ENCODE assay signal across 18 cellular contexts in the genomic region with DNA sequence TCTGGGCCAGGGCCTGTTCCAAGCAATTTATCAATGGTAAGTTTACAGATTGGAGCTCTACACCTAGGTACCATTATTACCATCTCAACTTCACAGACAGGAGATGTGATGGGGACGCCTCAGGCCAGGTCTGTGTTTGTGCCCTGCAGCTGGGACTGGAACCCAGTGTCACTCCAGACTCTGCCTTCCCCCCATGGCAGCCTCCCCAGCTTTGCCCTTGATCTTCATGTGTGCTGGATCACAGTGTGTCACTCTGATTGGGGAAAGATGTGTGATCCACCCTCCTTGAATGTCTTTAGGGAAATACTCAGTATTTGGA. TPM values are rescaled to one million over a fixed set of nuclear protein-coding genes. Genes with fewer than 3 reads are reported as not detected.
A peak's percentile ranks its signal among the peaks of the same experiment; 100 is the strongest.
DNase-seq lines count a peak whose midpoint lies in the region; ATAC-seq, FAIRE-seq and TF ChIP-seq lines count a peak whose summit lies in the region.
"Had no signal": no experiment of that assay in that cellular context is flagged by ENCODE, and none has a peak within 500 bp of the region (broad histone marks: within the 10 kb centered on the region; RNA-seq: fewer than 3 reads in every experiment).

No MANE protein-coding gene starts in this region.

- no peak for FAIRE-seq in H54 (lab: Jason Lieb, UNC)
- FAIRE-seq: TTC549 had no signal

- H3K4me1 ChIP-seq in esophagus muscularis mucosa = peaks cover 46 to 59% (median 55%) of the 10 kb centered on the region in 4 donors
- H3K4me1 ChIP-seq in skeletal muscle tissue (ENCODE audit: control insufficient read depth in 3 of 3, insufficient read depth in 3 of 3, low read length in 3 of 3) = peaks cover 45 to 50% (median 46%) of the 10 kb centered on the region in 3 donors

- peak overlapping the region; percentile 10 for H3K4me3 ChIP-seq in GM12875 (ENCODE audit: low read depth, low read length)
- no peak overlapping the region for H3K4me3 ChIP-seq in esophagus muscularis mucosa
- peak overlapping the region in 2 of 3 donors; percentile 44 to 52 for H3K4me3 ChIP-seq in skeletal muscle tissue (ENCODE audit: low read length in 3 of 3)
- H3K4me3 ChIP-seq: PC-9 had no signal

- H3K27ac ChIP-seq in esophagus muscularis mucosa (replicated peaks in 1 of 4) (peak overlapping the region; percentile 62 to 78 (median 70)), skeletal muscle tissue (ENCODE audit: low read depth, low read length) (peak overlapping the region; percentile 90)
- H3K27ac ChIP-seq: PC-9 had no signal

- peaks cover 0 to 5% (median 2%) of the 10 kb centered on the region in 4 donors for H3K9me3 ChIP-seq in esophagus muscularis mucosa
- H3K9me3 ChIP-seq in skeletal muscle tissue (ENCODE audit: control insufficient read depth in 3 of 3, low read length in 3 of 3) = no peaks in the 10 kb centered on the region
- H3K9me3 ChIP-seq: SK-N-SH had no signal

- ATAC-seq in HG03135 (IDR thresholded peaks at IDR 0.05; ENCODE audit: unreplicated experiment) = peak; percentile 9
- no peak for ATAC-seq in GM19351 (IDR thresholded peaks at IDR 0.05; ENCODE audit: unreplicated experiment)
- ATAC-seq in GM18870 (IDR thresholded peaks at IDR 0.05; ENCODE audit: unreplicated experiment) = no peak
- ATAC-seq: activated naive CD8-positive, alpha-beta T cell treated with anti-CD3 and anti-CD28 coated beads, Interleukin-2, amount 50 U/mL, for 24 hours had no signal

- H3K36me3 ChIP-seq in esophagus muscularis mucosa (no peaks in the 10 kb centered on the region), skeletal muscle tissue (ENCODE audit: control insufficient read depth in 3 of 3, insufficient read depth in 3 of 3, low read length in 3 of 3) (peaks cover 0 to 6% (median 5%) of the 10 kb centered on the region in 3 donors)

- TF ChIP-seq POLR2A in esophagus muscularis mucosa (IDR thresholded peaks at IDR 0.05; ENCODE audit: low read depth) (no peak), H54 (IDR thresholded peaks at IDR 0.05; ENCODE audit: low read depth, low read length) (no peak)

- 82% methylated on average over 1 of the region's 1 CpG for WGBS in esophagus muscularis mucosa

- DNase-seq in esophagus muscularis mucosa (ENCODE audit: extremely low spot score) (no peak), H54 (ENCODE audit: insufficient read length, low spot score) (no peak), NCI-H1436 (lab: John Stamatoyannopoulos, UW) (no peak)
- DNase-seq: activated CD4-positive, alpha-beta T cell treated with anti-CD3 and anti-CD28 coated beads, Interleukin-2, amount 50 U/mL, for 4 hours; activated naive CD8-positive, alpha-beta T cell treated with anti-CD3 and anti-CD28 coated beads, Interleukin-2, amount 50 U/mL, for 24 hours; activated T-cell treated with anti-CD3 and anti-CD28 coated beads, Interleukin-2, amount 50 U/mL, for 72 hours; foreskin melanocyte; GOT3; NCI-H526; PC-9; SK-N-SH; stimulated activated naive CD4-positive, alpha-beta T cell treated with Interleukin-2 at 50 U/mL for 16 hours had no signal

- no peak for TF ChIP-seq EP300 in esophagus muscularis mucosa (IDR thresholded peaks at IDR 0.05)

- TF ChIP-seq CTCF in GM12875 (IDR thresholded peaks at IDR 0.05; ENCODE audit: borderline replicate concordance, insufficient read depth, low read depth, low read length) = no peak
- TF ChIP-seq CTCF in esophagus muscularis mucosa (IDR thresholded peaks at IDR 0.05) = no peak

- no peaks in the 10 kb centered on the region for H3K27me3 ChIP-seq in esophagus muscularis mucosa
- H3K27me3 ChIP-seq in skeletal muscle tissue (ENCODE audit: control insufficient read depth in 3 of 3, insufficient read depth in 3 of 3, low read length in 3 of 3) = no peaks in the 10 kb centered on the region

- intact Hi-C loops in esophagus muscularis mucosa (cut with DNase I) = loop anchor here (10.0 kb wide), 1 partner anchor 68 kb away; no protein-coding TSS in a partner anchor

- peak overlapping the region in 2 of 3 donors; percentile 78 for H3K9ac ChIP-seq in skeletal muscle tissue (ENCODE audit: low read depth in 1 of 3, low read length in 3 of 3)
- H3K9ac ChIP-seq: SK-N-SH had no signal

RNA-seq across cellular contexts. Expression of a gene that starts 59.6 kb away (rescaled TPM):
- total RNA-seq in esophagus muscularis mucosa (100 to 1,000 TPM in 1 of 4 donors, 10 to 100 TPM in 3; 56.5 to 155 (median 80.7) TPM), skeletal muscle tissue (12.5 TPM)

Comparison
In these comparisons a context has a peak if more than half of its experiments do, and no peak if none do; other contexts are left out.
1. H3K4me3 ChIP-seq: peak in GM12875 (single experiment) and skeletal muscle tissue (2 of 3); none in esophagus muscularis mucosa (0 of 4).